ENCODE assay signal across 14 cellular contexts in the genomic region with DNA sequence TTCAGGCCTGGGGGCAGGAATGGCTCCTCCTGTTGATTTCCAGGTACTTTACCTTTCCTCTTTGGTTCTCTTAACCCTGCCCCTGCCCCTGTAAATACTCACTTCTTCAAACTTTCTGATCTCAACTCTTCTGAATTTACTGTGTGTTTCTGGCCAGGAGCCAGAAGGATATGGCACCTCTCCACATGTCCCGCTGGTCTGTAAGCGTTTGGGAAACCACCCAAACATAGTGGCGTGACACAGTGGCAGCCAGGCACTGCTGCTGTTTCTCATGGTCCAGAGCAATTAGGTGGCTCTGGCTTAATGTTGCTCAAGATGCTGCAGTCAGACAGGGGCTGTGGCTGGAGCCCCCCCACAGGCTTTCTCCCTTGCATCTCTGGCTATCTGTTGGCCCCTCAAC.
"Had no signal": no experiment of that assay in that cellular context is flagged by ENCODE, and none has a peak within 500 bp of the region (broad histone marks: within the 10 kb centered on the region; RNA-seq: fewer than 3 reads in every experiment).

No MANE protein-coding gene starts in this region.

- H2AFZ ChIP-seq: parathyroid adenoma had no signal

- ATAC-seq: activated CD8-positive, alpha-beta T cell treated with anti-CD3 and anti-CD28 coated beads for 36 hours; activated T-cell treated with anti-CD3 and anti-CD28 coated beads, Interleukin-2, amount 50 U/mL, for 4 hours; lower lobe of right lung; natural killer cell treated with Interleukin-12 subunit alpha and Interleukin-12 subunit beta and Interleukin-15 and Interleukin-18, amount 100 ng/mL, for 72 hours; stimulated activated memory B cell treated with anti-CD40 and anti-IgM and Interleukin-4, amounts not matched to agents 10 μg/mL and 1 μg/mL and 100 μg/mL, for 72 hours; upper lobe of right lung had no signal

- H3K36me3 ChIP-seq: brain microvascular endothelial cell, lower lobe of right lung, sigmoid colon, upper lobe of right lung had no signal

- H3K27me3 ChIP-seq: sigmoid colon, upper lobe of right lung had no signal

- H3K9me3 ChIP-seq: lower lobe of right lung, sigmoid colon, upper lobe of right lung had no signal

- H3K9ac ChIP-seq: parathyroid adenoma had no signal

- H3K27ac ChIP-seq: brain microvascular endothelial cell, lower lobe of right lung, parathyroid adenoma, sigmoid colon, upper lobe of right lung had no signal

- DNase-seq: activated CD4-positive, alpha-beta T cell treated with anti-CD3 and anti-CD28 coated beads, Interleukin-2, amount 10 ng/mL, durations not matched to agents 24 days and 14 days; activated CD8-positive, alpha-beta T cell treated with anti-CD3 and anti-CD28 coated beads for 36 hours; activated naive CD4-positive, alpha-beta T cell treated with anti-CD3 and anti-CD28 coated beads for 36 hours; activated T-cell treated with anti-CD3 and anti-CD28 coated beads, Interleukin-2, amount 50 U/mL, for 4 hours; anterior cingulate cortex; brain microvascular endothelial cell; central memory CD4-positive, alpha-beta T cell; lower lobe of right lung; sigmoid colon; stimulated activated CD4-positive, alpha-beta T cell treated with anti-CD3 and anti-CD28 coated beads, Interleukin-4, amount 100 ng/mL, for 4 hours; upper lobe of right lung had no signal

- H3K4me1 ChIP-seq: lower lobe of right lung, parathyroid adenoma, upper lobe of right lung had no signal

- H3K4me3 ChIP-seq: lower lobe of right lung, sigmoid colon, upper lobe of right lung had no signal
